Comparison of ENCODE assay signal across 8 cellular contexts in genomic region chr1:54950361-54951163, GRCh38. TPM values are rescaled to one million over a fixed set of nuclear protein-coding genes. Genes with fewer than 3 reads are reported as not detected.
DNase-seq lines count a peak whose midpoint lies in the region; ATAC-seq and TF ChIP-seq lines count a peak whose summit lies in the region.

No MANE protein-coding gene starts in this region.

- peak overlapping the region; percentile 80 for H3K4me2 ChIP-seq in skeletal muscle satellite cell (ENCODE audit: low read length)

- H3K4me3 ChIP-seq in AG09309 (ENCODE audit: control insufficient read depth, low read depth, low read length) (no peak overlapping the region; the same call in 1 of the 2 replicates), iPS-20b (ENCODE audit: low read length) (peak overlapping the region; percentile 33; the same call in 1 of the 2 replicates), skeletal muscle satellite cell (ENCODE audit: low read length) (peak overlapping the region; percentile 54)

- no peak for ATAC-seq in GM19467 (IDR thresholded peaks at IDR 0.05; ENCODE audit: unreplicated experiment)

- H3K9me3 ChIP-seq in iPS-20b (ENCODE audit: insufficient read depth, low read depth, low read length) (peaks cover 4% of the 10 kb centered on the region; the same call in 1 of the 2 replicates), skeletal muscle satellite cell (replicated peaks; ENCODE audit: low read length) (no peaks in the 10 kb centered on the region)

- peak overlapping the region; percentile 44; the same call in 1 of the 2 replicates for H3K9ac ChIP-seq in iPS-20b (ENCODE audit: low read depth, low read length)
- peak overlapping the region; percentile 76 for H3K9ac ChIP-seq in skeletal muscle satellite cell (ENCODE audit: low read depth, low read length)

- H3K27ac ChIP-seq in iPS-20b (ENCODE audit: low read length), result no peak overlapping the region

- H3K4me1 ChIP-seq in iPS-20b (ENCODE audit: insufficient read depth, low read length) (no peaks in the 10 kb centered on the region; the same call in 1 of the 2 replicates), skeletal muscle satellite cell (ENCODE audit: control insufficient read depth, insufficient read depth, low read length) (peaks cover 20% of the 10 kb centered on the region)

- TF ChIP-seq CTCF in AG09309 (IDR thresholded peaks at IDR 0.05; ENCODE audit: control insufficient read depth, insufficient read depth, low read depth, low read length, missing control alignments), result peak; percentile 75

- H3K27me3 ChIP-seq in iPS-20b (ENCODE audit: insufficient read depth, low read length), result no peaks in the 10 kb centered on the region
- no peaks in the 10 kb centered on the region for H3K27me3 ChIP-seq in skeletal muscle satellite cell (ENCODE audit: control insufficient read depth, insufficient read depth, low read length)

- DNase-seq in AG09309 (ENCODE audit: low read depth) (peak; percentile 84), GM19238 (ENCODE audit: insufficient read length, low spot score) (peak; percentile 44), NCI-H146 treated with DMSO at 0.1 percent for 48 hours (lab: John Stamatoyannopoulos, UW; ENCODE audit: unreplicated experiment) (peak; percentile 67), T-helper 2 cell (peak in 4 of 5 experiments; percentile 14 to 56 (median 19)), brain pericyte (ENCODE audit: low read depth, low spot score) (peak; percentile 65)

- no peaks in the 10 kb centered on the region for H3K36me3 ChIP-seq in iPS-20b (ENCODE audit: insufficient read depth, low read depth, low read length)
- no peaks in the 10 kb centered on the region for H3K36me3 ChIP-seq in skeletal muscle satellite cell (ENCODE audit: insufficient read depth, low read length)

RNA-seq across cellular contexts. Expression of gene TMEM61, which starts 29.9 kb away (rescaled TPM):
- total RNA-seq in skeletal muscle satellite cell (2012; rRNA removed), result not detected in 2 replicates

RNA-seq across cellular contexts. Expression of gene BSND, which starts 48.2 kb away (rescaled TPM):
- not detected in 2 replicates for total RNA-seq in skeletal muscle satellite cell (2012; rRNA removed)

Comparison
In these comparisons a context has a peak if more than half of its experiments do, and no peak if none do; other contexts are left out.
1. DNase-seq: peak in every context shown above with its lines; median percentile 84 in AG09309; 67 in NCI-H146 treated with DMSO at 0.1 percent for 48 hours; 65 in brain pericyte; 44 in GM19238; 19 in T-helper 2 cell.